19 cellular contexts compared by ENCODE assay signal in genomic region chr11:75533843-75534242, GRCh38.
"Had no signal": no experiment of that assay in that cellular context is flagged by ENCODE, and none has a peak within 500 bp of the region (broad histone marks: within the 10 kb centered on the region; RNA-seq: fewer than 3 reads in every experiment).

No MANE protein-coding gene starts in this region.

- H3K36me3 Mint-ChIP-seq: naive thymus-derived CD4-positive, alpha-beta T cell had no signal

- H3K27ac Mint-ChIP-seq: endodermal cell; naive thymus-derived CD4-positive, alpha-beta T cell; nephron progenitor cell had no signal

- H3K4me3 ChIP-seq: coronary artery, heart left ventricle, sigmoid colon, skin epidermis, uterus had no signal

- FAIRE-seq: islet of Langerhans had no signal

- H3K4me1 ChIP-seq: sigmoid colon, uterus had no signal

- H3K27ac ChIP-seq: coronary artery, sigmoid colon, skin epidermis, uterus had no signal

- H3K36me3 ChIP-seq: heart left ventricle, sigmoid colon, uterus had no signal

- ATAC-seq: left lobe of liver; naive thymus-derived CD4-positive, alpha-beta T cell had no signal

- H3K27me3 ChIP-seq: heart left ventricle, sigmoid colon, uterus had no signal

- H3K4me3 Mint-ChIP-seq: endodermal cell; naive thymus-derived CD4-positive, alpha-beta T cell; nephron progenitor cell had no signal

- H3K9me3 ChIP-seq: heart left ventricle, sigmoid colon, uterus had no signal

- DNase-seq: effector CD4-positive, alpha-beta T cell; endodermal cell; foreskin melanocyte; hypothalamus; mammary epithelial cell; naive thymus-derived CD4-positive, alpha-beta T cell; nephron progenitor cell; posterior cingulate gyrus; sigmoid colon; stimulated activated CD4-positive, alpha-beta T cell treated with anti-CD3 and anti-CD28 coated beads, Interleukin-12 subunit alpha, Interleukin-12 subunit beta, amount 100 ng/mL, for 4 hours; stimulated activated CD4-positive, alpha-beta T cell treated with anti-CD3 and anti-CD28 coated beads, Interleukin-2, amount 100 ng/mL, for 48 hours; stimulated activated naive CD4-positive, alpha-beta T cell treated with Interleukin-2 at 50 U/mL for 16 hours; trophoblast cell; uterus had no signal

- H3K9me3 Mint-ChIP-seq: endodermal cell; naive thymus-derived CD4-positive, alpha-beta T cell; nephron progenitor cell had no signal
